In genomic region chr7:150270101-150270824, GRCh38 we compare ENCODE assay signal across 4 cellular contexts. TPM values are rescaled to one million over a fixed set of nuclear protein-coding genes. Genes with fewer than 3 reads are reported as not detected.
"Had no signal": no experiment of that assay in that cellular context is flagged by ENCODE, and none has a peak within 500 bp of the region (broad histone marks: within the 10 kb centered on the region; RNA-seq: fewer than 3 reads in every experiment).

No MANE protein-coding gene starts in this region.

RNA-seq across cellular contexts. Expression of gene LRRC61, which starts 52.9 kb away (rescaled TPM):
- total RNA-seq: GM23248, H4, HFFc6 had no signal
- polyA plus RNA-seq: GM23248 had no signal

RNA-seq across cellular contexts. Expression of gene ACTR3C, which starts 53.1 kb away (rescaled TPM):
- total RNA-seq: GM23248, H1, HFFc6 had no signal
- polyA plus RNA-seq: GM23248 had no signal
